ENCODE assay signal across 8 cellular contexts in the genomic region with DNA sequence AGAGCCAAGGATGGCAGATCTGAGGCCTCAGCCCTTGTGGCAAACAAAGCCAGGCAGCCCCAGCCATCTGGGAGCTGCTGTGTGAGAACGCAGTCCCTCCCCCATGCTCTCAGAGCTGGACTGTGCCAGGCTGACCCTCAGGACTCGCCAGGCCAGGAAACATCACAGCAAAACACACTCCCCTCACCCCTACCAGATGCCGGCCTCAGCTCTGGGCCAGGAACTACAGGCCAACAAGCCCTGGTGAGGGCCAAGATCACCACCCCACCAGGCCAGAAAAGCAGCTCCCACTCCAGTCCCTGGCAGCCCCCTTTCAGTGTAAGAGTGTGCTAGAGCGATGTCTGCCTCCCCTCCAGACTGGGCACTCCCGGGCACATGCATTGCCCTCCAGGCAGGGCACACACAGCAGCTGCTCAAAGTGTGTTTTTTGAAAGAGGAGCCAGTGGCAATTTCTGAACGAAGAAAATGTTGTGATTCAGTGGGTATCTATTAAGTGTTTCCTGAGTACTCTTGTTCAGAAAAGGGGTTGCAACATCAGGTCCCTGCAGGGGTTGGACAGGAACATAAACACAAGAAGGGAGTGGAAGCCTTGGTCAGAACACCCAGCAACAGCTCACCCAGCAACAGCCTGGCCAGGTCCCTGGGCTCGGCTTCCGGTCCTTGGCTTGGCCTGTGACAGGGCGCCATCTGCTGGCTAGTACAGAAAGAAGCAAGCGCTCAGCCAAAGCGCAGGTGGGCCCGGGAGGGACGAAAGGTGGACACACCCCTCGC. TPM values are rescaled to one million over a fixed set of nuclear protein-coding genes. Genes with fewer than 3 reads are reported as not detected.
DNase-seq lines count a peak whose midpoint lies in the region; ATAC-seq and TF ChIP-seq lines count a peak whose summit lies in the region.

No MANE protein-coding gene starts in this region.

- TF ChIP-seq CTCF in AG09309 (IDR thresholded peaks at IDR 0.05; ENCODE audit: control insufficient read depth, insufficient read depth, low read depth, low read length, missing control alignments), result peak; percentile 95
- peak; percentile 91 to 96 (median 94) for TF ChIP-seq CTCF in right lobe of liver (IDR thresholded peaks at IDR 0.05)

- 17% methylated on average over 5 of the region's 14 CpGs for WGBS in right lobe of liver (ENCODE audit: insufficient coverage, low coverage, low lambda C conversion rate, missing lambda C conversion rate)

- DNase-seq in AG09309 (ENCODE audit: low read depth), result peak; percentile 95
- peak; percentile 74 for DNase-seq in NCI-H748 (lab: John Stamatoyannopoulos, UW; ENCODE audit: unreplicated experiment)
- DNase-seq in activated CD4-positive, alpha-beta T cell treated with anti-CD3 and anti-CD28 coated beads, Interleukin-2, amount 50 U/mL, for 1 hour, result peak; percentile 79
- peak; percentile 92 for DNase-seq in dedifferentiated amniotic fluid mesenchymal stem cell (ENCODE audit: extremely low spot score)
- DNase-seq in right lobe of liver, result peak; percentile 89 to 92 (median 90)
- peak; percentile 81 for DNase-seq in stimulated activated CD4-positive, alpha-beta T cell treated with anti-CD3 and anti-CD28 coated beads, Interleukin-4, amount 100 ng/mL, for 1 hour

- intact Hi-C loops in right lobe of liver (cut with DNase I), result loop anchor here (5.0 to 10.0 kb wide), 2 partner anchors 142 to 149 kb away; no protein-coding TSS in a partner anchor

- H3K4me3 ChIP-seq in AG09309 (ENCODE audit: control insufficient read depth, low read depth, low read length) (no peak overlapping the region), right lobe of liver (no peak overlapping the region)

- no peaks in the 10 kb centered on the region for H3K9me3 ChIP-seq in right lobe of liver

- H3K27me3 ChIP-seq in right lobe of liver, result no peaks in the 10 kb centered on the region

- H3K27ac ChIP-seq in right lobe of liver, result peak overlapping the region in 2 of 3 donors; percentile 11 to 22

- ATAC-seq in GM19025 (IDR thresholded peaks at IDR 0.05; ENCODE audit: low read depth, unreplicated experiment) (peak; percentile 81), HG03342 (IDR thresholded peaks at IDR 0.05; ENCODE audit: unreplicated experiment) (peak; percentile 88), right lobe of liver (peak; percentile 95 to 97 (median 97))

- no peak for TF ChIP-seq POLR2A in right lobe of liver (IDR thresholded peaks at IDR 0.05)

- no peaks in the 10 kb centered on the region for H3K36me3 ChIP-seq in right lobe of liver

- peaks cover 0 to 15% (median 5%) of the 10 kb centered on the region in 4 donors for H3K4me1 ChIP-seq in right lobe of liver

RNA-seq across cellular contexts. Expression of a gene that starts 18.2 kb away (rescaled TPM):
- total RNA-seq in right lobe of liver, result 10 to 100 TPM in 5 of 6 experiments, 1 to 10 TPM in 1; 9.6 to 22.5 (median 16.6) TPM

RNA-seq across cellular contexts. Expression of a gene that starts 39.8 kb away (rescaled TPM):
- 10 to 100 TPM; 21.0 to 80.8 (median 56.7) TPM for total RNA-seq in right lobe of liver
